Comparison of ENCODE assay signal across 24 cellular contexts in the genomic region with DNA sequence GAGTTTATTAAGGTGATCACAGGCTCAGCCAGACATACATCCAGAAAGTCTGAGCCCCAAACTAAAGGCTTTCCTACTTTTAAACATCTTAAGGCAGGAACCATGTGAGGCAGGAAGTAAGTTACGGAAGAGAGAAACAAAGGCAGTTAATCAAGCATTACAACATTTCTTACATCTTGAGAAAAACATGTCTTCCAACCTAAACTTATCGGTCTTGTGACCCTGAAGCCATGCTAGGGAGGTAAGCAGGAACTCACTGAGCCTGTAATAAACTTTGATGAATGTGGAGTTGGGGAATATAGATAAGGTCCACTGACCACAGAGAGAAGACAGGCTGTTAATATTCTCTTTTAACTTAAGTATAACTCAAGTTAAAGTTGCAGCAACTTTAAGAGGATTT.
"Had no signal": no experiment of that assay in that cellular context is flagged by ENCODE, and none has a peak within 500 bp of the region (broad histone marks: within the 10 kb centered on the region; RNA-seq: fewer than 3 reads in every experiment).

No MANE protein-coding gene starts in this region.

- DNase-seq: effector CD4-positive, alpha-beta T cell; endodermal cell; erythroblast; foreskin melanocyte; heart left ventricle; hippocampal formation; kidney glomerular epithelial cell; left ventricle myocardium inferior; mesenchymal stem cell; naive B cell; psoas muscle; retina; spleen; stimulated activated CD4-positive, alpha-beta T cell treated with anti-CD3 and anti-CD28 coated beads, Interleukin-15, amount 100 ng/mL, for 24 hours; stimulated activated CD4-positive, alpha-beta T cell treated with anti-CD3 and anti-CD28 coated beads, Interleukin-1b, Interleukin-23, amount 100 ng/mL, for 48 hours; stimulated activated CD4-positive, alpha-beta T cell treated with anti-CD3 and anti-CD28 coated beads, Interleukin-4, amount 100 ng/mL, for 24 hours; tibial artery; upper lobe of left lung; uterus had no signal

- H3K9me3 ChIP-seq: neutrophil, psoas muscle, tibial artery, upper lobe of left lung, uterus had no signal

- H3K4me3 ChIP-seq: coronary artery, heart left ventricle, left ventricle myocardium inferior, lung, psoas muscle, spleen, tibial artery, upper lobe of left lung, uterus had no signal

- H3K4me1 ChIP-seq: psoas muscle, tibial artery, uterus had no signal

- H3K27ac ChIP-seq: coronary artery, heart left ventricle, left ventricle myocardium inferior, neutrophil, psoas muscle, spleen, tibial artery, upper lobe of left lung, uterus had no signal

- H3K27me3 ChIP-seq: heart left ventricle, neutrophil, spleen, tibial artery, upper lobe of left lung, uterus had no signal

- H3K36me3 ChIP-seq: heart left ventricle, left ventricle myocardium inferior, neutrophil, spleen, tibial artery, upper lobe of left lung, uterus had no signal

- ATAC-seq: heart left ventricle; psoas muscle; sciatic nerve; stimulated activated memory B cell treated with anti-CD40 and anti-IgM and Interleukin-4, amounts not matched to agents 10 μg/mL and 1 μg/mL and 100 μg/mL, for 72 hours had no signal
